8 cellular contexts compared by ENCODE assay signal in the genomic region with DNA sequence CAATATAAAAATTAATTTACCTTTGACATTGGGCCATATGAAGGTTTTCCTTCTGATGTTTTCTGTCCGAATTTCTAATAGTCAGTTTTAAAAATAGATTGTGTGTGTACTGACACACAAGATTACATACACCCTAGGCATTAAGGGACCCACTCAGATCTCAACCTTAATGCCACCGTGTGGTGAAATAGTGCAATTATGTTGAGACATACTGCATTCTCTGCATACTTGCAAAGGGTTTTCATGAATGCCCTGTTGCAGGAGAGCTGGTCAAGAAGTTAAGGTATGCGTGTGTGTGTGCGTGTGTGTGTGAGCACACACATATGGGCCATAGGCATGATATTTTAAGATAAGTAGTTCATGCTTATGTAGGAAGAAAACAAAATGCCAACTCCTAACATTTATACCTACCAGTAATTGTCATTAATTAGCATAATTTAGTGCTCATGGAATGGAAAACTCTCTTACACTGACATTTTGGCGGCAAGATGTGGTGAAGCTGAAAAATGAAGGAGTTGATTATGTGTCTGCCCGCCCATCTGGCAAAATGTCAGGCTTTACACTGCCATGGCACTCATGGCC. TPM values are rescaled to one million over a fixed set of nuclear protein-coding genes. Genes with fewer than 3 reads are reported as not detected.
DNase-seq lines count a peak whose midpoint lies in the region; ATAC-seq, FAIRE-seq and TF ChIP-seq lines count a peak whose summit lies in the region.

No MANE protein-coding gene starts in this region.

- CTCF ChIA-PET in mammary epithelial cell (lab: Charles Lee; ENCODE audit: low non-redundant PET) = interaction anchor here (0.5 to 0.8 kb wide), 7 partner anchors 15 to 178 kb away, joined by 3 to 6 read pairs (median 5); no protein-coding TSS in a partner anchor

- H3K27ac ChIP-seq in mammary epithelial cell (ENCODE audit: insufficient read depth, low read depth, low read length) (peak overlapping the region; percentile 11), liver (ENCODE audit: low read depth in 1 of 2, low read length in 2 of 2) (no peak overlapping the region)

- FAIRE-seq in A204.1 (lab: Jason Lieb, UNC) = peak; percentile 82

- WGBS in mammary epithelial cell (ENCODE audit: low coverage, missing lambda C conversion rate) = 13% methylated on average over 6 of the region's 6 CpGs
- WGBS in liver = 59% methylated on average over 6 of the region's 6 CpGs

- peaks cover 8% of the 10 kb centered on the region for H3K4me1 ChIP-seq in mammary epithelial cell (ENCODE audit: insufficient read depth, low read length)
- H3K4me1 ChIP-seq in liver (ENCODE audit: control insufficient read depth in 4 of 4, insufficient read depth in 4 of 4, low read length in 3 of 4) = peaks cover 2 to 9% (median 7%) of the 10 kb centered on the region in 4 donors

- H3K79me2 ChIP-seq in mammary epithelial cell (ENCODE audit: insufficient read depth, low read length) = no peaks in the 10 kb centered on the region

- H3K4me3 ChIP-seq in mammary epithelial cell (replicated peaks in 1 of 3; ENCODE audit: insufficient read depth in 1 of 3, low read depth in 2 of 3, low read length in 3 of 3) = no peak overlapping the region
- no peak overlapping the region for H3K4me3 ChIP-seq in liver (ENCODE audit: low read depth in 1 of 3, low read length in 3 of 3)

- peak; percentile 45 to 76 for DNase-seq in NCI-H446 (lab: John Stamatoyannopoulos, UW)
- DNase-seq in mammary epithelial cell = peak; percentile 78
- no peak for DNase-seq in activated naive CD4-positive, alpha-beta T cell (lab: John Stamatoyannopoulos, UW)

- H2AFZ ChIP-seq in mammary epithelial cell (ENCODE audit: low read depth, low read length) = no peak overlapping the region

- no peaks in the 10 kb centered on the region for H4K20me1 ChIP-seq in mammary epithelial cell (ENCODE audit: insufficient read depth, low read length)

- H3K9me3 ChIP-seq in mammary epithelial cell (replicated peaks; ENCODE audit: insufficient read depth, low read length) = no peaks in the 10 kb centered on the region
- no peaks in the 10 kb centered on the region for H3K9me3 ChIP-seq in liver (ENCODE audit: control insufficient read depth in 4 of 4, low read length in 3 of 4)

- H3K27me3 ChIP-seq in mammary epithelial cell (ENCODE audit: insufficient read depth, low read length) (no peaks in the 10 kb centered on the region), liver (ENCODE audit: control insufficient read depth in 4 of 4, insufficient read depth in 4 of 4, low read length in 3 of 4) (no peaks in the 10 kb centered on the region)

- BruUV-seq in mammary epithelial cell (replicated peaks; lab: Mats Ljungman, UMichigan) = no TSS peak

- ATAC-seq in GM18868 (IDR thresholded peaks at IDR 0.05; ENCODE audit: unreplicated experiment) = peak; percentile 97
- no peak for ATAC-seq in GM18870 (IDR thresholded peaks at IDR 0.05; ENCODE audit: unreplicated experiment)
- no peak for ATAC-seq in HG02642 (IDR thresholded peaks at IDR 0.05; ENCODE audit: poor library complexity, unreplicated experiment)

- dilution Hi-C loops in mammary epithelial cell (cut with HindIII; ENCODE audit: low sequenced_read_pairs) = no loop called here

- in situ Hi-C loops in mammary epithelial cell (cut with MboI; ENCODE audit: low sequenced_read_pairs in 2 of 2) = loop anchor here in 1 of 2 donors (5.0 kb wide), 1 partner anchor 58 kb away; the partner anchor contains the start of gene PIK3C2G

- TF ChIP-seq RAD21 in liver (IDR thresholded peaks at IDR 0.05) = peak; percentile 68 to 80

- intact Hi-C loops in mammary epithelial cell (cut with micrococcal nuclease) = loop anchor here (1.0 kb wide), 3 partner anchors 58 to 180 kb away; no protein-coding TSS in a partner anchor

- H3K36me3 ChIP-seq in mammary epithelial cell (ENCODE audit: insufficient read depth, low read length) (peaks cover 3% of the 10 kb centered on the region), liver (ENCODE audit: control insufficient read depth in 4 of 4, insufficient read depth in 3 of 4, low read depth in 1 of 4, low read length in 3 of 4) (peaks cover 0 to 3% (median 1%) of the 10 kb centered on the region in 4 donors)

- H3K9ac ChIP-seq in mammary epithelial cell (ENCODE audit: insufficient read depth, low read length) = no peak overlapping the region
- no peak overlapping the region for H3K9ac ChIP-seq in liver (ENCODE audit: low read depth in 1 of 2, low read length in 2 of 2)

- H3K4me2 ChIP-seq in mammary epithelial cell (ENCODE audit: insufficient read depth, low read depth, low read length) = peak overlapping the region; percentile 44

- TF ChIP-seq CTCF in mammary epithelial cell (conservative IDR thresholded peaks at IDR 0.05 in 1 of 2, IDR thresholded peaks at IDR 0.05 in 1 of 2; ENCODE audit: extremely low read depth in 1 of 2, insufficient read depth in 1 of 2, low read depth in 1 of 2, low read length in 2 of 2) = peak; percentile 63 to 74
- TF ChIP-seq CTCF in liver (IDR thresholded peaks at IDR 0.05; ENCODE audit: low read depth, low read length, missing input control) = peak; percentile 49

TF ChIP-seq in liver, 16 proteins besides CTCF, POLR2A, EP300 and RAD21:
- peak in 1 of 2 donors; percentile 34 for TF ChIP-seq RXRA (IDR thresholded peaks at IDR 0.05)
- no peak for TF ChIP-seq HNF4G (IDR thresholded peaks at IDR 0.05)
- TF ChIP-seq TAF1 (conservative IDR thresholded peaks at IDR 0.05) = no peak
- TF ChIP-seq REST (IDR thresholded peaks at IDR 0.05) = no peak
- TF ChIP-seq GABPA (IDR thresholded peaks at IDR 0.05 in 1 of 2, conservative IDR thresholded peaks at IDR 0.05 in 1 of 2) = no peak
- TF ChIP-seq NR2F2 (IDR thresholded peaks at IDR 0.05) = no peak
- peak in 1 of 2 donors; percentile 25 for TF ChIP-seq JUND (IDR thresholded peaks at IDR 0.05)
- no peak for TF ChIP-seq ATF3 (IDR thresholded peaks at IDR 0.05)
TF ChIP-seq in liver: peak in this region for 2.

RNA-seq across cellular contexts. Expression of gene PIK3C2G, which starts 58.8 kb away (rescaled TPM):
- 10 to 100 TPM in 1 of 2 donors, 1 to 10 TPM in 1; 8.6 to 18.2 TPM for total RNA-seq in mammary epithelial cell
- polyA plus RNA-seq in mammary epithelial cell = 1.9 TPM
- 4.8 TPM for polyA minus RNA-seq in mammary epithelial cell
- 10 to 100 TPM; 14.0 to 40.1 TPM for total RNA-seq in liver
- polyA plus RNA-seq in liver = 10 to 100 TPM in 1 of 2 donors, 1 to 10 TPM in 1; 4.9 to 24.8 TPM

Comparison
In these comparisons a context has a peak if more than half of its experiments do, and no peak if none do; other contexts are left out.
1. DNase-seq: peak in NCI-H446 (2 of 2) and mammary epithelial cell (single experiment); none in activated naive CD4-positive, alpha-beta T cell (0 of 4).